15 cellular contexts compared by ENCODE assay signal in genomic region chr21:18249542-18250152, GRCh38. TPM values are rescaled to one million over a fixed set of nuclear protein-coding genes. Genes with fewer than 3 reads are reported as not detected.
DNase-seq lines count a peak whose midpoint lies in the region; ATAC-seq and TF ChIP-seq lines count a peak whose summit lies in the region.
"Had no signal": no experiment of that assay in that cellular context is flagged by ENCODE, and none has a peak within 500 bp of the region (broad histone marks: within the 10 kb centered on the region; RNA-seq: fewer than 3 reads in every experiment).

No MANE protein-coding gene starts in this region.

- H3K36me3 ChIP-seq in H7 (replicated peaks; ENCODE audit: control insufficient read depth, insufficient read depth, low read length) = no peaks in the 10 kb centered on the region
- no peaks in the 10 kb centered on the region for H3K36me3 ChIP-seq in OCI-LY3 (replicated peaks; ENCODE audit: low read depth, low read length)
- H3K36me3 ChIP-seq in kidney epithelial cell (ENCODE audit: control insufficient read depth, insufficient read depth, low read length) = no peaks in the 10 kb centered on the region
- H3K36me3 ChIP-seq: brain microvascular endothelial cell, SJSA1, tibial artery had no signal

- H3K27ac ChIP-seq in OCI-LY3 (ENCODE audit: low read length) = no peak overlapping the region
- H3K27ac ChIP-seq: brain microvascular endothelial cell, GM23248, SJSA1, tibial artery had no signal

- DNase-seq in DMS53 (lab: John Stamatoyannopoulos, UW) (peak; percentile 40), DMS53 treated with DMSO at 0.1 percent for 48 hours (lab: John Stamatoyannopoulos, UW; ENCODE audit: unreplicated experiment) (no peak), H7 (peak; percentile 5), kidney epithelial cell (ENCODE audit: low read depth) (no peak), left lobe of liver (ENCODE audit: low spot score) (no peak), HFFc6 (no peak)
- DNase-seq: 8988T, brain microvascular endothelial cell, GM23248, tibial artery had no signal

- H3K4me3 ChIP-seq in H7 (ENCODE audit: insufficient read depth, low read depth, low read length) = no peak overlapping the region
- no peak overlapping the region for H3K4me3 ChIP-seq in OCI-LY3 (ENCODE audit: low read length)
- no peak overlapping the region for H3K4me3 ChIP-seq in kidney epithelial cell (ENCODE audit: low read depth, low read length)
- H3K4me3 ChIP-seq: GM23248, SJSA1, tibial artery had no signal

- H3K9me3 ChIP-seq in OCI-LY3 (ENCODE audit: insufficient read depth, low read length) = no peaks in the 10 kb centered on the region
- H3K9me3 ChIP-seq: SJSA1, tibial artery had no signal

- H2AFZ ChIP-seq in OCI-LY3 (ENCODE audit: low read depth, low read length) = no peak overlapping the region
- H2AFZ ChIP-seq: GM23248 had no signal

- H4K20me1 ChIP-seq in OCI-LY3 (ENCODE audit: insufficient read depth, low read length) = no peaks in the 10 kb centered on the region

- no peaks in the 10 kb centered on the region for H3K27me3 Mint-ChIP-seq in HFFc6 (ENCODE audit: insufficient read depth)

- no peak overlapping the region for H3K27ac Mint-ChIP-seq in HFFc6
- H3K27ac Mint-ChIP-seq: activated T-helper 2 cell treated with anti-CD3 and anti-CD28 coated beads, Interferon-gamma antibody, Interleukin-2, Interleukin-4, amounts not matched to agents 10 μg/mL and 5 μg/mL and 100 μg/mL, durations not matched to agents 14 hours and 24 hours and 36 hours had no signal

- no peaks in the 10 kb centered on the region for H3K4me1 ChIP-seq in OCI-LY3 (ENCODE audit: low read length)
- H3K4me1 ChIP-seq: SJSA1 had no signal

- no peak overlapping the region for H3K4me3 Mint-ChIP-seq in HFFc6

- H3K79me2 ChIP-seq in OCI-LY3 (ENCODE audit: low read length) = no peaks in the 10 kb centered on the region

- 0 out of 2 replicates have a peak, but pooled peaks have one; percentile 9 for TF ChIP-seq CTCF in OCI-LY3 (IDR thresholded peaks at IDR 0.05; ENCODE audit: low read depth, low read length)
- TF ChIP-seq CTCF in kidney epithelial cell (IDR thresholded peaks at IDR 0.05; ENCODE audit: insufficient read depth, low read length, poor library complexity, severe bottlenecking) = peak; percentile 61
- TF ChIP-seq CTCF in HFFc6 (IDR thresholded peaks at IDR 0.05) = no peak

- ATAC-seq in left lobe of liver (no peak), HG02763 (IDR thresholded peaks at IDR 0.05; ENCODE audit: unreplicated experiment) (no peak)
- ATAC-seq: activated CD4-positive, CD25-positive, alpha-beta regulatory T cell treated with anti-CD3 and anti-CD28 coated beads, Interleukin-2, amount 50 U/mL, for 24 hours had no signal

- peaks cover 21% of the 10 kb centered on the region for H3K27me3 ChIP-seq in H7 (ENCODE audit: control insufficient read depth, insufficient read depth, low read length)
- H3K27me3 ChIP-seq in OCI-LY3 (ENCODE audit: low read depth, low read length) = no peaks in the 10 kb centered on the region
- H3K27me3 ChIP-seq in kidney epithelial cell (ENCODE audit: control insufficient read depth, insufficient read depth, low read length) = peaks cover 12% of the 10 kb centered on the region
- H3K27me3 ChIP-seq: brain microvascular endothelial cell, SJSA1 had no signal

- H3K4me1 Mint-ChIP-seq in HFFc6 (ENCODE audit: low read depth) = no peaks in the 10 kb centered on the region

- peaks cover 14% of the 10 kb centered on the region; the same call in 1 of the 2 replicates for H3K9me3 Mint-ChIP-seq in HFFc6
- H3K9me3 Mint-ChIP-seq: activated T-helper 2 cell treated with anti-CD3 and anti-CD28 coated beads, Interferon-gamma antibody, Interleukin-2, Interleukin-4, amounts not matched to agents 10 μg/mL and 5 μg/mL and 100 μg/mL, durations not matched to agents 14 hours and 24 hours and 36 hours had no signal

- H3K9ac ChIP-seq in OCI-LY3 (ENCODE audit: low read length) = no peak overlapping the region
- H3K9ac ChIP-seq: GM23248 had no signal

- H3K36me3 Mint-ChIP-seq in HFFc6 (ENCODE audit: low read depth) = peaks cover 4% of the 10 kb centered on the region; the same call in 1 of the 2 replicates

- no peak overlapping the region for H3K4me2 ChIP-seq in OCI-LY3 (ENCODE audit: low read length)

RNA-seq across cellular contexts. Expression of gene CHODL, which starts 5.0 kb away (rescaled TPM):
- total RNA-seq in H7 (2014; rRNA removed; shearing (Covaris generic)) = 15.8 and 21.8 TPM in 2 replicates
- 1.2 and 1.3 TPM in 2 replicates for total RNA-seq in kidney epithelial cell
- total RNA-seq in left lobe of liver = not detected
- not detected for total RNA-seq in HFFc6 (2021; fragmentation: NEBNext Ultra II Directional; extraction: Animal tissue kit (Norgen Biotek cat#: 25700))
- total RNA-seq: activated T-helper 2 cell treated with anti-CD3 and anti-CD28 coated beads, Interferon-gamma antibody, Interleukin-2, Interleukin-4, amounts not matched to agents 10 μg/mL and 5 μg/mL and 100 μg/mL, durations not matched to agents 14 hours and 24 hours and 36 hours; GM23248; SJSA1 had no signal

Comparison
In these comparisons a context has a peak if more than half of its experiments do, and no peak if none do; other contexts are left out.
1. DNase-seq: peak in DMS53 (single experiment) and H7 (single experiment); none in DMS53 treated with DMSO at 0.1 percent for 48 hours (single experiment), kidney epithelial cell (single experiment), left lobe of liver (single experiment) and HFFc6 (single experiment).